In genomic region chr2:235004289-235004903, GRCh38 we compare ENCODE assay signal across 18 cellular contexts. TPM values are rescaled to one million over a fixed set of nuclear protein-coding genes. Genes with fewer than 3 reads are reported as not detected.
"Had no signal": no experiment of that assay in that cellular context is flagged by ENCODE, and none has a peak within 500 bp of the region (broad histone marks: within the 10 kb centered on the region; RNA-seq: fewer than 3 reads in every experiment).

No MANE protein-coding gene starts in this region.

- H3K36me3 ChIP-seq: upper lobe of left lung had no signal

- H3K4me3 ChIP-seq: heart left ventricle, lung, smooth muscle cell, suprapubic skin, upper lobe of left lung had no signal

- H3K4me3 Mint-ChIP-seq: activated naive CD4-positive, alpha-beta T cell treated with anti-CD3 and anti-CD28 coated beads for 36 hours; activated naive CD8-positive, alpha-beta T cell treated with anti-CD3 and anti-CD28 coated beads, Interleukin-2, amount 50 U/mL, for 24 hours; central memory CD8-positive, alpha-beta T cell; naive thymus-derived CD4-positive, alpha-beta T cell had no signal

- H3K4me1 Mint-ChIP-seq: activated naive CD8-positive, alpha-beta T cell treated with anti-CD3 and anti-CD28 coated beads, Interleukin-2, amount 50 U/mL, for 24 hours; central memory CD8-positive, alpha-beta T cell; naive thymus-derived CD4-positive, alpha-beta T cell had no signal

- H3K27ac Mint-ChIP-seq: activated naive CD4-positive, alpha-beta T cell treated with anti-CD3 and anti-CD28 coated beads for 36 hours; activated naive CD8-positive, alpha-beta T cell treated with anti-CD3 and anti-CD28 coated beads, Interleukin-2, amount 50 U/mL, for 24 hours; activated T-helper 2 cell treated with anti-CD3 and anti-CD28 coated beads, Interferon-gamma antibody, Interleukin-2, Interleukin-4, amounts not matched to agents 10 μg/mL and 5 μg/mL and 100 μg/mL, durations not matched to agents 14 hours and 24 hours and 36 hours; naive thymus-derived CD4-positive, alpha-beta T cell had no signal

- H3K36me3 Mint-ChIP-seq: naive thymus-derived CD4-positive, alpha-beta T cell had no signal

- H3K9me3 ChIP-seq: heart left ventricle, suprapubic skin, upper lobe of left lung had no signal

- H3K27ac ChIP-seq: heart left ventricle, suprapubic skin, upper lobe of left lung had no signal

- DNase-seq: activated CD4-positive, alpha-beta T cell treated with anti-CD3 and anti-CD28 coated beads, Interleukin-2, amount 50 U/mL, for 1 hour; activated naive CD4-positive, alpha-beta T cell treated with anti-CD3 and anti-CD28 coated beads for 36 hours; activated naive CD8-positive, alpha-beta T cell treated with anti-CD3 and anti-CD28 coated beads, Interleukin-2, amount 50 U/mL, for 24 hours; activated T-cell treated with anti-CD3 and anti-CD28 coated beads, Interleukin-2, amount 50 U/mL, for 1 hour; cortex of kidney; effector memory CD4-positive, alpha-beta T cell; heart left ventricle; naive thymus-derived CD4-positive, alpha-beta T cell; right cardiac atrium; stimulated activated naive CD8-positive, alpha-beta T cell treated with anti-CD3 and anti-CD28 coated beads, Interleukin-15, Interleukin-2, amounts not matched to agents 100 U/mL and 50 U/mL, for 24 hours; upper lobe of left lung had no signal

- H3K27me3 Mint-ChIP-seq: activated naive CD8-positive, alpha-beta T cell treated with anti-CD3 and anti-CD28 coated beads, Interleukin-2, amount 50 U/mL, for 24 hours had no signal

- ATAC-seq: activated CD4-positive, CD25-positive, alpha-beta regulatory T cell treated with anti-CD3 and anti-CD28 coated beads, Interleukin-2, amount 50 U/mL, for 24 hours; activated naive CD8-positive, alpha-beta T cell treated with anti-CD3 and anti-CD28 coated beads, Interleukin-2, amount 50 U/mL, for 24 hours; heart left ventricle; naive thymus-derived CD4-positive, alpha-beta T cell; right cardiac atrium; stimulated activated naive CD8-positive, alpha-beta T cell treated with anti-CD3 and anti-CD28 coated beads, Interleukin-15, Interleukin-2, amounts not matched to agents 100 U/mL and 50 U/mL, for 24 hours had no signal

- H3K9me3 Mint-ChIP-seq: activated naive CD4-positive, alpha-beta T cell treated with anti-CD3 and anti-CD28 coated beads for 36 hours; activated naive CD8-positive, alpha-beta T cell treated with anti-CD3 and anti-CD28 coated beads, Interleukin-2, amount 50 U/mL, for 24 hours; activated T-helper 2 cell treated with anti-CD3 and anti-CD28 coated beads, Interferon-gamma antibody, Interleukin-2, Interleukin-4, amounts not matched to agents 10 μg/mL and 5 μg/mL and 100 μg/mL, durations not matched to agents 14 hours and 24 hours and 36 hours; central memory CD8-positive, alpha-beta T cell had no signal

- FAIRE-seq: frontal cortex had no signal

- H3K27me3 ChIP-seq: heart left ventricle, suprapubic skin, upper lobe of left lung had no signal

RNA-seq across cellular contexts. Expression of gene SH3BP4, which starts 52.6 kb away (rescaled TPM):
- polyA plus RNA-seq: naive thymus-derived CD4-positive, alpha-beta T cell had no signal
